ENCODE assay signal across 2 cellular contexts in genomic region chr4:4425119-4425690, GRCh38.
A peak's percentile ranks its signal among the peaks of the same experiment; 100 is the strongest.
TF ChIP-seq lines count a peak whose summit lies in the region.

No MANE protein-coding gene starts in this region.

TF ChIP-seq in HepG2, 621 proteins besides CTCF, POLR2A, EP300 and RAD21:
- TF ChIP-seq ZNF326 (CRISPR knock-in tag; IDR thresholded peaks at IDR 0.05; ENCODE audit: borderline replicate concordance) (no peak), PBX3 (CRISPR knock-in tag; IDR thresholded peaks at IDR 0.05; ENCODE audit: borderline replicate concordance) (no peak), EED (CRISPR knock-in tag; IDR thresholded peaks at IDR 0.05) (no peak), ATF7 (IDR thresholded peaks at IDR 0.05) (peak; percentile 71), ATF7 (CRISPR knock-in tag; IDR thresholded peaks at IDR 0.05) (no peak)

TF ChIP-seq in K562, 482 proteins besides CTCF, POLR2A, EP300 and RAD21:
- TF ChIP-seq ZNF609 (CRISPR knock-in tag; IDR thresholded peaks at IDR 0.05; ENCODE audit: borderline replicate concordance) (no peak), ATF3 (IDR thresholded peaks at IDR 0.05) (peak; percentile 17; the same call in 1 of the 2 replicates), ATF3 (CRISPR knock-in tag; conservative IDR thresholded peaks at IDR 0.05) (no peak), ZZZ3 (IDR thresholded peaks at IDR 0.05) (no peak), SREBF2 (CRISPR knock-in tag; IDR thresholded peaks at IDR 0.05) (no peak)
